ENCODE assay signal across 15 cellular contexts in the genomic region with DNA sequence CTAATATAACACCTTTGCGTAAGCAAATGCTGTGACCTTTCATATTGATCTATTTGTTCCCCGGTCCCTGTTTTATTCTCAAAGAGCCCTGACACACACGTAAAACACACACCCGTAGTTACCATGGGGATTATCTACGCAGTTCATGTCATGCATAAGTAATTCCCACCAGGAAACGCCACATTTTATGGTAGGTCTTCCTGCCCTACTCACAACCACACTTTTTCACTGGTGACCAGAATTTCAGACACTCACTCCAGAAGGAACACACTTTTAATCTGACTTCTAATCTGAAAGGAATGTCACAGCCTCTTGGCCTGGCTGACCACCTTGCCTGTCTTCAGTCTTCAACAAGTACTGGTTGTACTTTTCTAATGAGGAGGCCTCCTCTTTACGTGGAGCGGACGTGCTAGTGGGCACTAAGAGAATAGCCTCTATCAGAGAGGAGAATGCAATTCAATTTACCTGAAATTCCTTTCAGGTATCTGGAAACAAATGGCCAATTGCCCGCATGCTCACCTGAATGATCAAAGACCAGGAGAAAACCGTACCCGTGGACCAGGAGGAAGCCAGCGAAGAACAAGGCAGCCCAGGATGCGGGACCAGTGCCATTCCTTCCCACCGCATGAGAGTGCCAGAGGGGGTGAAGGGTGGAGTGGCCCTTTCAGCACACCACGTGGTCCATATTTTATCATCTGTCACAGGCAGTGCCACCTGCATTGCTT. TPM values are rescaled to one million over a fixed set of nuclear protein-coding genes. Genes with fewer than 3 reads are reported as not detected.
A peak's percentile ranks its signal among the peaks of the same experiment; 100 is the strongest.
DNase-seq lines count a peak whose midpoint lies in the region; ATAC-seq and TF ChIP-seq lines count a peak whose summit lies in the region.
"Had no signal": no experiment of that assay in that cellular context is flagged by ENCODE, and none has a peak within 500 bp of the region (broad histone marks: within the 10 kb centered on the region; RNA-seq: fewer than 3 reads in every experiment).

No MANE protein-coding gene starts in this region.

- DNase-seq in Right ventricle myocardium superior = no peak
- DNase-seq in Right ventricle myocardium inferior (ENCODE audit: missing footprints) = no peak
- DNase-seq in choroid plexus epithelial cell (ENCODE audit: low read depth) = peak; percentile 42
- DNase-seq in right lobe of liver = no peak
- DNase-seq in stimulated activated naive CD4-positive, alpha-beta T cell treated with Interleukin-2 at 50 U/mL for 16 hours (lab: John Stamatoyannopoulos, UW) = no peak
- no peak for DNase-seq in natural killer cell
- DNase-seq: activated naive CD8-positive, alpha-beta T cell treated with anti-CD3 and anti-CD28 coated beads for 36 hours; DMS153; NCI-H2081; T1000 had no signal

- peaks cover 0 to 12% of the 10 kb centered on the region in 2 donors for H3K4me1 Mint-ChIP-seq in natural killer cell

- TF ChIP-seq CTCF in choroid plexus epithelial cell (conservative IDR thresholded peaks at IDR 0.05; ENCODE audit: low read depth, low read length) = no peak
- no peak for TF ChIP-seq CTCF in right lobe of liver (IDR thresholded peaks at IDR 0.05)
- TF ChIP-seq CTCF in natural killer cell (IDR thresholded peaks at IDR 0.05) = no peak

- H3K4me1 ChIP-seq in right lobe of liver = no peaks in the 10 kb centered on the region
- H3K4me1 ChIP-seq: A549 had no signal

- H3K27me3 Mint-ChIP-seq in natural killer cell (ENCODE audit: low read depth in 2 of 2) = no peaks in the 10 kb centered on the region
- H3K27me3 Mint-ChIP-seq: activated naive CD8-positive, alpha-beta T cell treated with anti-CD3 and anti-CD28 coated beads for 36 hours; dendritic cell treated with granulocyte-macrophage colony-stimulating factor and Interleukin-4, amounts not matched to agents 40 ng/mL and 50 ng/mL, for 4 days; IgD-negative memory B cell had no signal

- H3K36me3 ChIP-seq in right lobe of liver = no peaks in the 10 kb centered on the region

- H3K4me3 ChIP-seq in choroid plexus epithelial cell (ENCODE audit: low read depth, low read length) = no peak overlapping the region
- H3K4me3 ChIP-seq in right lobe of liver = no peak overlapping the region
- H3K4me3 ChIP-seq: A549 had no signal

- no peak overlapping the region for H3K4me3 Mint-ChIP-seq in natural killer cell
- H3K4me3 Mint-ChIP-seq: activated naive CD8-positive, alpha-beta T cell treated with anti-CD3 and anti-CD28 coated beads for 36 hours; dendritic cell treated with granulocyte-macrophage colony-stimulating factor and Interleukin-4, amounts not matched to agents 40 ng/mL and 50 ng/mL, for 4 days; IgD-negative memory B cell had no signal

- no peak overlapping the region for H3K27ac ChIP-seq in right lobe of liver
- H3K27ac ChIP-seq: A549 had no signal

- ATAC-seq in Right ventricle myocardium superior (ENCODE audit: poor library complexity) = peak; percentile 48
- ATAC-seq in Right ventricle myocardium inferior = no peak
- ATAC-seq in right lobe of liver = peak; percentile 53 to 82 (median 77)
- no peak for ATAC-seq in GM21390 (IDR thresholded peaks at IDR 0.05; ENCODE audit: unreplicated experiment)
- ATAC-seq in natural killer cell = no peak
- ATAC-seq in HG02973 (IDR thresholded peaks at IDR 0.05; ENCODE audit: unreplicated experiment) = no peak
- ATAC-seq: A549 had no signal

- peak; percentile 22 for TF ChIP-seq POLR2A in right lobe of liver (IDR thresholded peaks at IDR 0.05)

- no peak overlapping the region for H3K27ac Mint-ChIP-seq in natural killer cell
- H3K27ac Mint-ChIP-seq: activated naive CD8-positive, alpha-beta T cell treated with anti-CD3 and anti-CD28 coated beads for 36 hours; dendritic cell treated with granulocyte-macrophage colony-stimulating factor and Interleukin-4, amounts not matched to agents 40 ng/mL and 50 ng/mL, for 4 days; IgD-negative memory B cell had no signal

- no peaks in the 10 kb centered on the region for H3K27me3 ChIP-seq in right lobe of liver

- 55% methylated on average over 12 of the region's 16 CpGs for WGBS in right lobe of liver (ENCODE audit: insufficient coverage, low coverage, low lambda C conversion rate, missing lambda C conversion rate)

- intact Hi-C loops in Right ventricle myocardium superior (cut with DNase I) = no loop called here
- intact Hi-C loops in Right ventricle myocardium inferior (cut with DNase I) = no loop called here
- intact Hi-C loops in right lobe of liver (cut with DNase I) = no loop called here
- intact Hi-C loops in natural killer cell (cut with micrococcal nuclease) = no loop called here

- H3K9me3 Mint-ChIP-seq in natural killer cell = no peaks in the 10 kb centered on the region
- H3K9me3 Mint-ChIP-seq: activated naive CD8-positive, alpha-beta T cell treated with anti-CD3 and anti-CD28 coated beads for 36 hours; dendritic cell treated with granulocyte-macrophage colony-stimulating factor and Interleukin-4, amounts not matched to agents 40 ng/mL and 50 ng/mL, for 4 days; IgD-negative memory B cell had no signal

- H3K36me3 Mint-ChIP-seq in natural killer cell = no peaks in the 10 kb centered on the region

- H3K9me3 ChIP-seq in right lobe of liver = no peaks in the 10 kb centered on the region
- H3K9me3 ChIP-seq: A549 had no signal

RNA-seq across cellular contexts. Expression of gene SLC7A1, which starts 46.6 kb away (rescaled TPM):
- total RNA-seq in Right ventricle myocardium superior (14.2 TPM), Right ventricle myocardium inferior (15.7 TPM), right lobe of liver (1 to 10 TPM in 5 of 6 experiments, under 1 TPM in 1; 0.70 to 6.5 (median 3.7) TPM), natural killer cell (10 to 100 TPM in 2 of 3 donors, 1 to 10 TPM in 1; 8.7 to 12.6 (median 10.2) TPM)

Comparison
In these comparisons a context has a peak if more than half of its experiments do, and no peak if none do; other contexts are left out.
1. ATAC-seq: peak in Right ventricle myocardium superior (single experiment) and right lobe of liver (4 of 4); none in Right ventricle myocardium inferior (single experiment), GM21390 (single experiment), natural killer cell (0 of 3) and HG02973 (single experiment).